Comparison of ENCODE assay signal across 6 cellular contexts in the genomic region with DNA sequence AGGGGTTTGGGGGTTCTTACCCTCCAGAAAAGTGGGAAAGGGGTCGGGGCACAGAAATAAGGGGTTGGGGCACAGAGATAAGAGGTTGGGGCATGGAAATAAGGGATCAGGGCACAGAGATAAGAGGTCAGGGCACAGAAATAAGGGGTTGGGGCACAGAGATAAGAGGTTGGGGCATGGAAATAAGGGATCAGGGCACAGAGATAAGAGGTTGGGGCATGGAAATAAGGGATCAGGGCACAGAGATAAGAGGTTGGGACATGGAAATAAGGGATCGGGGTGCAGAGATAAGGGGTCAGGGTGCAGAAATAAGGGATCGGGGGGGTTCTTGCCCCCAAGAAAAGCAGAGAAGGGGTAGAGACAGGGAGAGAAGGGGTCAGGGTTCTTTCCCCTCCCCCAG.
DNase-seq lines count a peak whose midpoint lies in the region; ATAC-seq, FAIRE-seq and TF ChIP-seq lines count a peak whose summit lies in the region.
"Not testable (repeated sequence)": the region's sequence is repeated elsewhere in the genome, so short reads cannot be mapped to it uniquely, and the experiment has no call there.

No MANE protein-coding gene starts in this region.

- H3K9ac ChIP-seq in K562 (ENCODE audit: insufficient read depth in 1 of 2, low read depth in 2 of 2, low read length in 2 of 2); mesendoderm (ENCODE audit: low read length): not testable (repeated sequence)

- not testable (repeated sequence) for H3K36me3 ChIP-seq in K562 (ENCODE audit: control insufficient read depth, insufficient read depth, low read length); mesendoderm (ENCODE audit: control insufficient read depth, insufficient read depth, low read length)

- not testable (repeated sequence) for H4K5ac ChIP-seq in mesendoderm (ENCODE audit: low read length)

- not testable (repeated sequence) for H3K79me1 ChIP-seq in mesendoderm (ENCODE audit: low read length)

- H4K8ac ChIP-seq in mesendoderm (ENCODE audit: low read depth, low read length), result not testable (repeated sequence)

- H3K56ac ChIP-seq in mesendoderm (ENCODE audit: low read length), result not testable (repeated sequence)

- not testable (repeated sequence) for H2BK15ac ChIP-seq in mesendoderm (replicated peaks; ENCODE audit: low read depth)

- H3K27ac Mint-ChIP-seq in HFFc6, result peak overlapping the region; percentile 92
- peak overlapping the region; percentile 74 to 81 for H3K27ac Mint-ChIP-seq in effector memory CD8-positive, alpha-beta T cell
- peak overlapping the region; percentile 16 for H3K27ac Mint-ChIP-seq in osteocyte (ENCODE audit: unreplicated experiment)
- H3K27ac Mint-ChIP-seq in stimulated activated effector memory CD8-positive, alpha-beta T cell treated with anti-CD3 and anti-CD28 coated beads, Interleukin-12 subunit alpha, Interleukin-12 subunit beta, amount 100 ng/mL, for 72 hours, result peak overlapping the region; percentile 46

- in situ Hi-C loops in K562 (cut with MboI), result not testable (repeated sequence)

- H2BK5ac ChIP-seq in mesendoderm (ENCODE audit: low read length), result not testable (repeated sequence)

- not testable (repeated sequence) for H4K20me1 ChIP-seq in K562 (replicated peaks; ENCODE audit: control insufficient read depth, insufficient read depth, low read length)

- peak overlapping the region; percentile 17 for H2BK120ac ChIP-seq in mesendoderm (ENCODE audit: low read depth, low read length)

- H3K27me3 Mint-ChIP-seq in HFFc6 (ENCODE audit: insufficient read depth); effector memory CD8-positive, alpha-beta T cell; osteocyte (ENCODE audit: unreplicated experiment): not testable (repeated sequence)

- not testable (repeated sequence) for TF ChIP-seq RAD21 in K562 (CRISPR knock-in tag; conservative IDR thresholded peaks at IDR 0.05 in 1 of 2, IDR thresholded peaks at IDR 0.05 in 1 of 2)

- not testable (repeated sequence) for H3K4me3 Mint-ChIP-seq in HFFc6; effector memory CD8-positive, alpha-beta T cell; osteocyte (ENCODE audit: unreplicated experiment); stimulated activated effector memory CD8-positive, alpha-beta T cell treated with anti-CD3 and anti-CD28 coated beads, Interleukin-12 subunit alpha, Interleukin-12 subunit beta, amount 100 ng/mL, for 72 hours

- not testable (repeated sequence) for TF ChIP-seq EP300 in K562 (IDR thresholded peaks at IDR 0.05; ENCODE audit: low read length)

- not testable (repeated sequence) for H2AK5ac ChIP-seq in mesendoderm (ENCODE audit: low read length)

- TF ChIP-seq CTCF in HFFc6 (IDR thresholded peaks at IDR 0.05); K562 (IDR thresholded peaks at IDR 0.05 in 2 of 3, conservative IDR thresholded peaks at IDR 0.05 in 1 of 3; ENCODE audit: insufficient read depth in 2 of 3, low read depth in 1 of 3, low read length in 3 of 3); osteocyte (IDR thresholded peaks at IDR 0.05): not testable (repeated sequence)

- peak overlapping the region; percentile 62 for H3K18ac ChIP-seq in mesendoderm (ENCODE audit: low read length)

- not testable (repeated sequence) for H3K27ac ChIP-seq in K562 (ENCODE audit: extremely low read depth, low read depth, low read length); mesendoderm (ENCODE audit: low read depth, low read length)

- not testable (repeated sequence) for BruUV-seq in K562 (replicated peaks; lab: Mats Ljungman, UMichigan)

- not testable (repeated sequence) for H3K79me2 ChIP-seq in K562 (ENCODE audit: control insufficient read depth, insufficient read depth, low read length); mesendoderm (ENCODE audit: control insufficient read depth, insufficient read depth, low read length)

- peaks cover 29% of the 10 kb centered on the region for H3K4me1 Mint-ChIP-seq in HFFc6 (ENCODE audit: low read depth)
- H3K4me1 Mint-ChIP-seq in effector memory CD8-positive, alpha-beta T cell (ENCODE audit: low read depth in 2 of 2), result peaks cover 4 to 18% of the 10 kb centered on the region in 2 donors
- peaks cover 26% of the 10 kb centered on the region for H3K4me1 Mint-ChIP-seq in osteocyte (ENCODE audit: unreplicated experiment)
- peaks cover 26% of the 10 kb centered on the region for H3K4me1 Mint-ChIP-seq in stimulated activated effector memory CD8-positive, alpha-beta T cell treated with anti-CD3 and anti-CD28 coated beads, Interleukin-12 subunit alpha, Interleukin-12 subunit beta, amount 100 ng/mL, for 72 hours

- WGBS in K562 (ENCODE audit: insufficient coverage, low coverage, missing lambda C conversion rate), result 3% methylated on average over 3 of the region's 3 CpGs
- no CpG with 5 or more reads among the region's 3 CpGs for WGBS in mesendoderm (ENCODE audit: extremely low coverage, insufficient coverage, low lambda C conversion rate)

- H3K27me3 ChIP-seq in K562 (ENCODE audit: control insufficient read depth in 2 of 2, insufficient read depth in 2 of 2, low read length in 2 of 2); mesendoderm (ENCODE audit: insufficient read depth, low read length, poor library complexity): not testable (repeated sequence)

- not testable (repeated sequence) for ATAC-seq in K562; effector memory CD8-positive, alpha-beta T cell (replicated peaks); stimulated activated effector memory CD8-positive, alpha-beta T cell treated with anti-CD3 and anti-CD28 coated beads, Interleukin-12 subunit alpha, Interleukin-12 subunit beta, amount 100 ng/mL, for 72 hours

- not testable (repeated sequence) for TF ChIP-seq POLR2A in K562 (conservative IDR thresholded peaks at IDR 0.05)

- intact Hi-C loops in K562 (cut with micrococcal nuclease), result loop anchor here (2.0 kb wide), 1 partner anchor 58 kb away; no protein-coding TSS in a partner anchor

- not testable (repeated sequence) for H3K4me3 ChIP-seq in K562; mesendoderm (ENCODE audit: low read length)

- not testable (repeated sequence) for DNase-seq in HFFc6; K562 (ENCODE audit: extremely low read depth in 1 of 4, low spot score in 3 of 4); effector memory CD8-positive, alpha-beta T cell; mesendoderm; osteocyte (ENCODE audit: extremely low spot score, unreplicated experiment); stimulated activated effector memory CD8-positive, alpha-beta T cell treated with anti-CD3 and anti-CD28 coated beads, Interleukin-12 subunit alpha, Interleukin-12 subunit beta, amount 100 ng/mL, for 72 hours (ENCODE audit: low spot score in 2 of 2)

- H3K9me1 ChIP-seq in K562 (ENCODE audit: control insufficient read depth, insufficient read depth, low read length), result not testable (repeated sequence)

- H3K9me3 ChIP-seq in K562 (replicated peaks; ENCODE audit: control insufficient read depth, insufficient read depth, low read depth, low read length), result not testable (repeated sequence)

- peaks cover 0 to 20% of the 10 kb centered on the region in 2 experiments; a peak in 3 of 5 replicates for H3K4me1 ChIP-seq in K562 (replicated peaks in 1 of 2; ENCODE audit: control insufficient read depth in 2 of 2, insufficient read depth in 2 of 2, low read length in 2 of 2)
- H3K4me1 ChIP-seq in mesendoderm (ENCODE audit: control insufficient read depth, low read depth, low read length), result not testable (repeated sequence)

- H3K4ac ChIP-seq in mesendoderm (ENCODE audit: low read depth, low read length), result peak overlapping the region; percentile 24

- FAIRE-seq in K562 (lab: Jason Lieb, UNC), result not testable (repeated sequence)

- H2AFZ ChIP-seq in K562 (ENCODE audit: low read depth, low read length), result not testable (repeated sequence)

- H3K36me3 Mint-ChIP-seq in HFFc6 (ENCODE audit: low read depth); effector memory CD8-positive, alpha-beta T cell (ENCODE audit: insufficient read depth); osteocyte (ENCODE audit: unreplicated experiment); stimulated activated effector memory CD8-positive, alpha-beta T cell treated with anti-CD3 and anti-CD28 coated beads, Interleukin-12 subunit alpha, Interleukin-12 subunit beta, amount 100 ng/mL, for 72 hours: not testable (repeated sequence)

- not testable (repeated sequence) for H3K23ac ChIP-seq in mesendoderm (ENCODE audit: low read length)

- H3K9me3 Mint-ChIP-seq in HFFc6; effector memory CD8-positive, alpha-beta T cell; osteocyte (ENCODE audit: unreplicated experiment); stimulated activated effector memory CD8-positive, alpha-beta T cell treated with anti-CD3 and anti-CD28 coated beads, Interleukin-12 subunit alpha, Interleukin-12 subunit beta, amount 100 ng/mL, for 72 hours: not testable (repeated sequence)

- POLR2A ChIA-PET in K562 (lab: Yijun Ruan, JAX), result not testable (repeated sequence)

- CTCF ChIA-PET in K562 (lab: Yijun Ruan, JAX; ENCODE audit: low intra/inter-chr PET ratio), result not testable (repeated sequence)

- peak overlapping the region; percentile 32; the same call in 1 of the 2 replicates for H3K4me2 ChIP-seq in K562 (ENCODE audit: insufficient read depth, low read length)
- H3K4me2 ChIP-seq in mesendoderm (ENCODE audit: low read length), result not testable (repeated sequence)

TF ChIP-seq in K562, 482 proteins besides CTCF, POLR2A, EP300 and RAD21 (continues in another document):
- TF ChIP-seq FOXM1 (IDR thresholded peaks at IDR 0.05; ENCODE audit: low read depth) (peak; percentile 82), CBFA2T3 (IDR thresholded peaks at IDR 0.05) (peak; percentile 96), NR2C1 (IDR thresholded peaks at IDR 0.05) (peak; percentile 78), NR2C1 (tag; IDR thresholded peaks at IDR 0.05) (peak; percentile 85), SMARCE1 (IDR thresholded peaks at IDR 0.05) (peak; percentile 93), CBFA2T2 (conservative IDR thresholded peaks at IDR 0.05) (peak; percentile 96), MEF2D (tag; conservative IDR thresholded peaks at IDR 0.05; ENCODE audit: low read depth) (0 out of 2 replicates have a peak, but pooled peaks have one; percentile 36), DMBX1 (CRISPR knock-in tag; IDR thresholded peaks at IDR 0.05; ENCODE audit: borderline replicate concordance) (0 out of 2 replicates have a peak, but pooled peaks have one; percentile 40), ZNF239 (CRISPR knock-in tag; IDR thresholded peaks at IDR 0.05) (0 out of 2 replicates have a peak, but pooled peaks have one; percentile 20)
- not testable (repeated sequence) for TF ChIP-seq FOXM1 (CRISPR knock-in tag; IDR thresholded peaks at IDR 0.05; ENCODE audit: low read depth)

Comparison
In these comparisons a context has a peak if more than half of its experiments do, and no peak if none do; other contexts are left out.
1. H3K27ac Mint-ChIP-seq: peak in every context shown above with its lines; median percentile 92 in HFFc6; 78 in effector memory CD8-positive, alpha-beta T cell; 46 in stimulated activated effector memory CD8-positive, alpha-beta T cell treated with anti-CD3 and anti-CD28 coated beads, Interleukin-12 subunit alpha, Interleukin-12 subunit beta, amount 100 ng/mL, for 72 hours; 16 in osteocyte.